Comparison of ENCODE assay signal across 1 cellular context in the genomic region with DNA sequence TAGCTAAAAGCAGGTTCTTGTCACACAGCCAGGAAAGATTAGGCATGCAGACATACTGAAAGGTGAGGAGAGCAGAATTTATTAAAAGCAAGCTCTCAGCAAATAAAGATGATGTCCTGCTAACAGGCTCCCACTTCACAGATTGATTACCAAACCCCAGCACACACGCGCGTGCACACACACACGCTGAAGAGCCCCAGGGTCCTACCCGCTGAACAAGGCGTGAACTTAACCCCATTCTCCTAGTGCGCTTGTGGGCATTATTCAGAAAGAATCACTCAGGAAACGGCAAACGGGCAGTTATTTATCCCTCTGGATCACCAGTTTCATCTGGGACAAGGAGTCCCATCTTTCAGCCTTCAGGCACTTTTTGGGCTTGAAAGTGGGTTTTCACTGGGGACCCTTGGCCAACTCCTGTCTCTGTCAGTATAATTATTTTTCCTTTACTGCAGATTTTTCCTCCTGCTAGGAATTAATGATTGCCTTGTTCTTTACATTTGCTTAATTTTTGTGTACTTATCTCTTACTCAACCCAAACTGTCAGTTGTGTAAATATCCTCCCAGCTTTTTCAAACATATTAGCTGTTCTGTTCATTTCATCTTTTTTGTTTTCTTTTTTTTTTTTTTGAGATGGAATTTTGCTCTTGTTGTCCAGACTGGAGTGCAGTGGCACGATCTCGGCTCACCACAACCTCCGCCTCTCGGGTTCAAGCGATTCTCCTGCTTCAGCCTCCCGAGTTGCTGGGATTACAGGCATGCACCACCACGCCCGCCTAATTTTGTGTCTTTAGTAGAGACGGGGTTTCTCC.
TF ChIP-seq lines count a peak whose summit lies in the region.

No MANE protein-coding gene starts in this region.

TF ChIP-seq in HepG2, 621 proteins besides CTCF, POLR2A, EP300 and RAD21 (continued from another document and continues in another):
- TF ChIP-seq ZNF143 (CRISPR knock-in tag; IDR thresholded peaks at IDR 0.05) = no peak
- peak; percentile 74 for TF ChIP-seq RXRB (CRISPR knock-in tag; IDR thresholded peaks at IDR 0.05; ENCODE audit: borderline replicate concordance)
- TF ChIP-seq, protein P1, sequence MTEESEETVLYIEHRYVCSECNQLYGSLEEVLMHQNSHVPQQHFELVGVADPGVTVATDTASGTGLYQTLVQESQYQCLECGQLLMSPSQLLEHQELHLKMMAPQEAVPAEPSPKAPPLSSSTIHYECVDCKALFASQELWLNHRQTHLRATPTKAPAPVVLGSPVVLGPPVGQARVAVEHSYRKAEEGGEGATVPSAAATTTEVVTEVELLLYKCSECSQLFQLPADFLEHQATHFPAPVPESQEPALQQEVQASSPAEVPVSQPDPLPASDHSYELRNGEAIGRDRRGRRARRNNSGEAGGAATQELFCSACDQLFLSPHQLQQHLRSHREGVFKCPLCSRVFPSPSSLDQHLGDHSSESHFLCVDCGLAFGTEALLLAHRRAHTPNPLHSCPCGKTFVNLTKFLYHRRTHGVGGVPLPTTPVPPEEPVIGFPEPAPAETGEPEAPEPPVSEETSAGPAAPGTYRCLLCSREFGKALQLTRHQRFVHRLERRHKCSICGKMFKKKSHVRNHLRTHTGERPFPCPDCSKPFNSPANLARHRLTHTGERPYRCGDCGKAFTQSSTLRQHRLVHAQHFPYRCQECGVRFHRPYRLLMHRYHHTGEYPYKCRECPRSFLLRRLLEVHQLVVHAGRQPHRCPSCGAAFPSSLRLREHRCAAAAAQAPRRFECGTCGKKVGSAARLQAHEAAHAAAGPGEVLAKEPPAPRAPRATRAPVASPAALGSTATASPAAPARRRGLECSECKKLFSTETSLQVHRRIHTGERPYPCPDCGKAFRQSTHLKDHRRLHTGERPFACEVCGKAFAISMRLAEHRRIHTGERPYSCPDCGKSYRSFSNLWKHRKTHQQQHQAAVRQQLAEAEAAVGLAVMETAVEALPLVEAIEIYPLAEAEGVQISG (CRISPR knock-in tag; IDR thresholded peaks at IDR 0.05) = 0 out of 2 replicates have a peak, but pooled peaks have one; percentile 14
- no peak for TF ChIP-seq ZNF337 (CRISPR knock-in tag; IDR thresholded peaks at IDR 0.05; ENCODE audit: borderline replicate concordance, low read depth)
- TF ChIP-seq, protein P2, sequence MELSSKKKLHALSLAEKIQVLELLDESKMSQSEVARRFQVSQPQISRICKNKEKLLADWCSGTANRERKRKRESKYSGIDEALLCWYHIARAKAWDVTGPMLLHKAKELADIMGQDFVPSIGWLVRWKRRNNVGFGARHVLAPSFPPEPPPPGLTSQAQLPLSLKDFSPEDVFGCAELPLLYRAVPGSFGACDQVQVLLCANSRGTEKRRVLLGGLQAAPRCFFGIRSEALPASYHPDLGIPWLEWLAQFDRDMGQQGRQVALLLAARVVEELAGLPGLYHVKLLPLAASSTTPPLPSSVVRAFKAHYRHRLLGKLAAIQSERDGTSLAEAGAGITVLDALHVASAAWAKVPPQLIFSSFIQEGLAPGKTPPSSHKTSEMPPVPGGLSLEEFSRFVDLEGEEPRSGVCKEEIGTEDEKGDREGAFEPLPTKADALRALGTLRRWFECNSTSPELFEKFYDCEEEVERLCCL (CRISPR knock-in tag; IDR thresholded peaks at IDR 0.05; ENCODE audit: borderline replicate concordance) = no peak
- TF ChIP-seq ZNF543 (CRISPR knock-in tag; IDR thresholded peaks at IDR 0.05) = no peak
- TF ChIP-seq SMARCE1 (IDR thresholded peaks at IDR 0.05; ENCODE audit: borderline replicate concordance) = no peak
- TF ChIP-seq, protein P3, sequence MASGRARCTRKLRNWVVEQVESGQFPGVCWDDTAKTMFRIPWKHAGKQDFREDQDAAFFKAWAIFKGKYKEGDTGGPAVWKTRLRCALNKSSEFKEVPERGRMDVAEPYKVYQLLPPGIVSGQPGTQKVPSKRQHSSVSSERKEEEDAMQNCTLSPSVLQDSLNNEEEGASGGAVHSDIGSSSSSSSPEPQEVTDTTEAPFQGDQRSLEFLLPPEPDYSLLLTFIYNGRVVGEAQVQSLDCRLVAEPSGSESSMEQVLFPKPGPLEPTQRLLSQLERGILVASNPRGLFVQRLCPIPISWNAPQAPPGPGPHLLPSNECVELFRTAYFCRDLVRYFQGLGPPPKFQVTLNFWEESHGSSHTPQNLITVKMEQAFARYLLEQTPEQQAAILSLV (CRISPR knock-in tag; IDR thresholded peaks at IDR 0.05; ENCODE audit: borderline replicate concordance) = peak; percentile 67; the same call in 1 of the 2 replicates
- TF ChIP-seq ZNF552 (CRISPR knock-in tag; IDR thresholded peaks at IDR 0.05; ENCODE audit: borderline replicate concordance) = no peak
- TF ChIP-seq KLF16 (CRISPR knock-in tag; IDR thresholded peaks at IDR 0.05) = peak in 1 of 2 experiments; percentile 88; a peak in 2 of 4 replicates
- no peak for TF ChIP-seq TSC22D2 (CRISPR knock-in tag; IDR thresholded peaks at IDR 0.05; ENCODE audit: borderline replicate concordance)
- TF ChIP-seq, protein P4, sequence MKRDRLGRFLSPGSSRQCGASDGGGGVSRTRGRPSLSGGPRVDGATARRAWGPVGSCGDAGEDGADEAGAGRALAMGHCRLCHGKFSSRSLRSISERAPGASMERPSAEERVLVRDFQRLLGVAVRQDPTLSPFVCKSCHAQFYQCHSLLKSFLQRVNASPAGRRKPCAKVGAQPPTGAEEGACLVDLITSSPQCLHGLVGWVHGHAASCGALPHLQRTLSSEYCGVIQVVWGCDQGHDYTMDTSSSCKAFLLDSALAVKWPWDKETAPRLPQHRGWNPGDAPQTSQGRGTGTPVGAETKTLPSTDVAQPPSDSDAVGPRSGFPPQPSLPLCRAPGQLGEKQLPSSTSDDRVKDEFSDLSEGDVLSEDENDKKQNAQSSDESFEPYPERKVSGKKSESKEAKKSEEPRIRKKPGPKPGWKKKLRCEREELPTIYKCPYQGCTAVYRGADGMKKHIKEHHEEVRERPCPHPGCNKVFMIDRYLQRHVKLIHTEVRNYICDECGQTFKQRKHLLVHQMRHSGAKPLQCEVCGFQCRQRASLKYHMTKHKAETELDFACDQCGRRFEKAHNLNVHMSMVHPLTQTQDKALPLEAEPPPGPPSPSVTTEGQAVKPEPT (CRISPR knock-in tag; IDR thresholded peaks at IDR 0.05; ENCODE audit: low read depth) = no peak
- no peak for TF ChIP-seq NR1H2 (CRISPR knock-in tag; IDR thresholded peaks at IDR 0.05; ENCODE audit: borderline replicate concordance, low read depth)
- TF ChIP-seq, protein P5, sequence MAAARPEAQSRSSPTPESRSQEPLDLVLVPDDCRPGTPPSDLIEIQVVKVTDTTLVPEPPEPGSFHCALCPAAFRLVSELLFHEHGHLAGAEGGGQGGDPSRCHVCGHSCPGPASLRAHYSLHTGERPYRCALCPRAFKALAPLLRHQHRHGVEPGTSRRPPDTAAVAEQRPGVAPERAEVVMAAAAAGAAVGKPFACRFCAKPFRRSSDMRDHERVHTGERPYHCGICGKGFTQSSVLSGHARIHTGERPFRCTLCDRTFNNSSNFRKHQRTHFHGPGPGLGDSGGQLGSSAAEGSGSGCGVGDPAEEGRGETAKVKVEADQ (CRISPR knock-in tag; IDR thresholded peaks at IDR 0.05; ENCODE audit: borderline replicate concordance) = no peak
- TF ChIP-seq AGO2 (optimal IDR thresholded peaks at IDR 0.05; ENCODE audit: low read depth, low read length) = no peak
- TF ChIP-seq, protein P6, sequence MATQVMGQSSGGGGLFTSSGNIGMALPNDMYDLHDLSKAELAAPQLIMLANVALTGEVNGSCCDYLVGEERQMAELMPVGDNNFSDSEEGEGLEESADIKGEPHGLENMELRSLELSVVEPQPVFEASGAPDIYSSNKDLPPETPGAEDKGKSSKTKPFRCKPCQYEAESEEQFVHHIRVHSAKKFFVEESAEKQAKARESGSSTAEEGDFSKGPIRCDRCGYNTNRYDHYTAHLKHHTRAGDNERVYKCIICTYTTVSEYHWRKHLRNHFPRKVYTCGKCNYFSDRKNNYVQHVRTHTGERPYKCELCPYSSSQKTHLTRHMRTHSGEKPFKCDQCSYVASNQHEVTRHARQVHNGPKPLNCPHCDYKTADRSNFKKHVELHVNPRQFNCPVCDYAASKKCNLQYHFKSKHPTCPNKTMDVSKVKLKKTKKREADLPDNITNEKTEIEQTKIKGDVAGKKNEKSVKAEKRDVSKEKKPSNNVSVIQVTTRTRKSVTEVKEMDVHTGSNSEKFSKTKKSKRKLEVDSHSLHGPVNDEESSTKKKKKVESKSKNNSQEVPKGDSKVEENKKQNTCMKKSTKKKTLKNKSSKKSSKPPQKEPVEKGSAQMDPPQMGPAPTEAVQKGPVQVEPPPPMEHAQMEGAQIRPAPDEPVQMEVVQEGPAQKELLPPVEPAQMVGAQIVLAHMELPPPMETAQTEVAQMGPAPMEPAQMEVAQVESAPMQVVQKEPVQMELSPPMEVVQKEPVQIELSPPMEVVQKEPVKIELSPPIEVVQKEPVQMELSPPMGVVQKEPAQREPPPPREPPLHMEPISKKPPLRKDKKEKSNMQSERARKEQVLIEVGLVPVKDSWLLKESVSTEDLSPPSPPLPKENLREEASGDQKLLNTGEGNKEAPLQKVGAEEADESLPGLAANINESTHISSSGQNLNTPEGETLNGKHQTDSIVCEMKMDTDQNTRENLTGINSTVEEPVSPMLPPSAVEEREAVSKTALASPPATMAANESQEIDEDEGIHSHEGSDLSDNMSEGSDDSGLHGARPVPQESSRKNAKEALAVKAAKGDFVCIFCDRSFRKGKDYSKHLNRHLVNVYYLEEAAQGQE (IDR thresholded peaks at IDR 0.05; ENCODE audit: borderline replicate concordance in 1 of 2, low read depth in 1 of 2, low read length in 2 of 2) = no peak; a peak in 1 of 4 replicates
- TF ChIP-seq, protein P7, sequence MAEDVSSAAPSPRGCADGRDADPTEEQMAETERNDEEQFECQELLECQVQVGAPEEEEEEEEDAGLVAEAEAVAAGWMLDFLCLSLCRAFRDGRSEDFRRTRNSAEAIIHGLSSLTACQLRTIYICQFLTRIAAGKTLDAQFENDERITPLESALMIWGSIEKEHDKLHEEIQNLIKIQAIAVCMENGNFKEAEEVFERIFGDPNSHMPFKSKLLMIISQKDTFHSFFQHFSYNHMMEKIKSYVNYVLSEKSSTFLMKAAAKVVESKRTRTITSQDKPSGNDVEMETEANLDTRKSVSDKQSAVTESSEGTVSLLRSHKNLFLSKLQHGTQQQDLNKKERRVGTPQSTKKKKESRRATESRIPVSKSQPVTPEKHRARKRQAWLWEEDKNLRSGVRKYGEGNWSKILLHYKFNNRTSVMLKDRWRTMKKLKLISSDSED (CRISPR knock-in tag; IDR thresholded peaks at IDR 0.05) = no peak
- TF ChIP-seq EEA1 (CRISPR knock-in tag; IDR thresholded peaks at IDR 0.05; ENCODE audit: borderline replicate concordance) = no peak
- no peak for TF ChIP-seq ZBTB7A (CRISPR knock-in tag; IDR thresholded peaks at IDR 0.05)
- TF ChIP-seq XRCC5 (optimal IDR thresholded peaks at IDR 0.05; ENCODE audit: low read length) = no peak
- peak; percentile 98 for TF ChIP-seq ZNF460 (CRISPR knock-in tag; IDR thresholded peaks at IDR 0.05; ENCODE audit: borderline replicate concordance)
- no peak for TF ChIP-seq ZNF282 (IDR thresholded peaks at IDR 0.05; ENCODE audit: partially characterized antibody)
- no peak; the same call in 1 of the 2 replicates for TF ChIP-seq NFKBIZ (CRISPR knock-in tag; IDR thresholded peaks at IDR 0.05)
- TF ChIP-seq, protein P8, sequence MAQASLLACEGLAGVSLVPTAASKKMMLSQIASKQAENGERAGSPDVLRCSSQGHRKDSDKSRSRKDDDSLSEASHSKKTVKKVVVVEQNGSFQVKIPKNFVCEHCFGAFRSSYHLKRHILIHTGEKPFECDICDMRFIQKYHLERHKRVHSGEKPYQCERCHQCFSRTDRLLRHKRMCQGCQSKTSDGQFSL (CRISPR knock-in tag; IDR thresholded peaks at IDR 0.05) = no peak
- TF ChIP-seq, protein P9, sequence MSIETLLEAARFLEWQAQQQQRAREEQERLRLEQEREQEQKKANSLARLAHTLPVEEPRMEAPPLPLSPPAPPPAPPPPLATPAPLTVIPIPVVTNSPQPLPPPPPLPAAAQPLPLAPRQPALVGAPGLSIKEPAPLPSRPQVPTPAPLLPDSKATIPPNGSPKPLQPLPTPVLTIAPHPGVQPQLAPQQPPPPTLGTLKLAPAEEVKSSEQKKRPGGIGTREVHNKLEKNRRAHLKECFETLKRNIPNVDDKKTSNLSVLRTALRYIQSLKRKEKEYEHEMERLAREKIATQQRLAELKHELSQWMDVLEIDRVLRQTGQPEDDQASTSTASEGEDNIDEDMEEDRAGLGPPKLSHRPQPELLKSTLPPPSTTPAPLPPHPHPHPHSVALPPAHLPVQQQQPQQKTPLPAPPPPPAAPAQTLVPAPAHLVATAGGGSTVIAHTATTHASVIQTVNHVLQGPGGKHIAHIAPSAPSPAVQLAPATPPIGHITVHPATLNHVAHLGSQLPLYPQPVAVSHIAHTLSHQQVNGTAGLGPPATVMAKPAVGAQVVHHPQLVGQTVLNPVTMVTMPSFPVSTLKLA (IDR thresholded peaks at IDR 0.05) = no peak
- TF ChIP-seq, protein P10, sequence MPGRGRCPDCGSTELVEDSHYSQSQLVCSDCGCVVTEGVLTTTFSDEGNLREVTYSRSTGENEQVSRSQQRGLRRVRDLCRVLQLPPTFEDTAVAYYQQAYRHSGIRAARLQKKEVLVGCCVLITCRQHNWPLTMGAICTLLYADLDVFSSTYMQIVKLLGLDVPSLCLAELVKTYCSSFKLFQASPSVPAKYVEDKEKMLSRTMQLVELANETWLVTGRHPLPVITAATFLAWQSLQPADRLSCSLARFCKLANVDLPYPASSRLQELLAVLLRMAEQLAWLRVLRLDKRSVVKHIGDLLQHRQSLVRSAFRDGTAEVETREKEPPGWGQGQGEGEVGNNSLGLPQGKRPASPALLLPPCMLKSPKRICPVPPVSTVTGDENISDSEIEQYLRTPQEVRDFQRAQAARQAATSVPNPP (CRISPR knock-in tag; IDR thresholded peaks at IDR 0.05) = no peak
- TF ChIP-seq ZNF792 (CRISPR knock-in tag; IDR thresholded peaks at IDR 0.05) = peak; percentile 24; the same call in 1 of the 2 replicates
- TF ChIP-seq ZBTB42 (CRISPR knock-in tag; IDR thresholded peaks at IDR 0.05) = 0 out of 2 replicates have a peak, but pooled peaks have one; percentile 16
- TF ChIP-seq, protein P11, sequence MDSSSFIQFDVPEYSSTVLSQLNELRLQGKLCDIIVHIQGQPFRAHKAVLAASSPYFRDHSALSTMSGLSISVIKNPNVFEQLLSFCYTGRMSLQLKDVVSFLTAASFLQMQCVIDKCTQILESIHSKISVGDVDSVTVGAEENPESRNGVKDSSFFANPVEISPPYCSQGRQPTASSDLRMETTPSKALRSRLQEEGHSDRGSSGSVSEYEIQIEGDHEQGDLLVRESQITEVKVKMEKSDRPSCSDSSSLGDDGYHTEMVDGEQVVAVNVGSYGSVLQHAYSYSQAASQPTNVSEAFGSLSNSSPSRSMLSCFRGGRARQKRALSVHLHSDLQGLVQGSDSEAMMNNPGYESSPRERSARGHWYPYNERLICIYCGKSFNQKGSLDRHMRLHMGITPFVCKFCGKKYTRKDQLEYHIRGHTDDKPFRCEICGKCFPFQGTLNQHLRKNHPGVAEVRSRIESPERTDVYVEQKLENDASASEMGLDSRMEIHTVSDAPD (CRISPR knock-in tag; IDR thresholded peaks at IDR 0.05) = no peak
- peak; percentile 65; the same call in 1 of the 2 replicates for TF ChIP-seq MEF2D (CRISPR knock-in tag; IDR thresholded peaks at IDR 0.05)
- TF ChIP-seq ZNF441 (CRISPR knock-in tag; IDR thresholded peaks at IDR 0.05; ENCODE audit: borderline replicate concordance) = no peak
